In the genomic region with DNA sequence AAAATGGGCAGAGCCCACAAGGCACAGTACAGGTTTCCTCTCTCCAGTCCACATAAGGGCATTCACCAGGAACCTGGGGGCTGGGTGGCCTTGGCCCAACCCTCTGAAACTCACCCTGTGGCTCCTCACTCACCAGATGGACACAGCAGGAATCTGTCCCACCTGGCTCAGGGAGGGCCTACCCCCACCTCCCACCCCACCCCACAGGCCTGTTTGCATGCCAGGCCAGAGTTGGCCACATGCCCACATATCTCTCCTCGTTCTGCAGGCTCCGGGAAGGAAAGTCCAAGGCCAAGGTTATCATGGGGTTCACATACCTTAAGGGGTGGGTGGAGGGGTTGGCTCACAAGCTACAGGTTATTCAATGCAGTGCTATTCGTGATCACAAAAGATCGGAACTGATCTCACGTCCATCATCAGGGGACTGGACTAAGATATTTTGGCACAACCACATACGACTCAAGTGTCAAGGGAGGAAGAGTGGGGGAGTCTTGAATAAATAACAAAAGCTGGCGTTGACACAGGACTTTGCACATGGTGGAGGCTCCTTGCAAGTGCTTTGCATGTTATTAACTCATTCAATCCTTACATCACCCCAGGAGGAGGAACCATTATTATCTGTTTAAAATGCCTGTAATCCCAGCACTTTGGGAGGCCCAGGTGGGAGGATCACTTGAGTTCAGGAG, we compare ENCODE assay signal across 17 cellular contexts. TPM values are rescaled to one million over a fixed set of nuclear protein-coding genes. Genes with fewer than 3 reads are reported as not detected.
DNase-seq lines count a peak whose midpoint lies in the region; ATAC-seq, FAIRE-seq and TF ChIP-seq lines count a peak whose summit lies in the region.
"Had no signal": no experiment of that assay in that cellular context is flagged by ENCODE, and none has a peak within 500 bp of the region (broad histone marks: within the 10 kb centered on the region; RNA-seq: fewer than 3 reads in every experiment).

No MANE protein-coding gene starts in this region.

- DNase-seq in HTR-8/SVneo (ENCODE audit: insufficient read length, low spot score), result peak; percentile 62
- no peak for DNase-seq in Panc1 (ENCODE audit: low read depth, low spot score)
- DNase-seq in GM03348 (ENCODE audit: low spot score), result no peak
- no peak for DNase-seq in activated CD4-positive, alpha-beta memory T cell treated with anti-CD3 and anti-CD28 coated beads, Interleukin-2, amount 10 ng/mL, durations not matched to agents 7 days and 5 days
- no peak for DNase-seq in HPDE6-E6E7 (ENCODE audit: extremely low spot score)
- DNase-seq: activated B cell treated with CpG ODN at 0.5 μM for 24 hours; activated naive CD8-positive, alpha-beta T cell treated with anti-CD3 and anti-CD28 coated beads, Interleukin-2, amount 50 U/mL, for 24 hours; NCI-H1417; NCI-H526; stimulated activated naive CD8-positive, alpha-beta T cell treated with anti-CD3 and anti-CD28 coated beads, Interleukin-15, amount 100 ng/mL, for 72 hours had no signal

- intact Hi-C loops in Panc1 (cut with micrococcal nuclease; ENCODE audit: unreplicated experiment), result loop anchor here (10.0 kb wide), 1 partner anchor 46 kb away; no protein-coding TSS in a partner anchor

- no peaks in the 10 kb centered on the region for H3K79me2 ChIP-seq in parathyroid adenoma

- H3K9me3 ChIP-seq in Panc1 (ENCODE audit: control insufficient read depth, insufficient read depth, low read depth, low read length) (no peaks in the 10 kb centered on the region), parathyroid adenoma (ENCODE audit: control insufficient read depth, low read length) (no peaks in the 10 kb centered on the region)

- no peaks in the 10 kb centered on the region for H3K4me1 Mint-ChIP-seq in activated CD4-positive, alpha-beta memory T cell treated with anti-CD3 and anti-CD28 coated beads, Interleukin-2, amount 10 ng/mL, durations not matched to agents 7 days and 5 days
- H3K4me1 Mint-ChIP-seq: activated B cell treated with CpG ODN at 0.5 μM for 24 hours; activated naive CD8-positive, alpha-beta T cell treated with anti-CD3 and anti-CD28 coated beads, Interleukin-2, amount 50 U/mL, for 24 hours; stimulated activated naive CD8-positive, alpha-beta T cell treated with anti-CD3 and anti-CD28 coated beads, Interleukin-15, amount 100 ng/mL, for 72 hours had no signal

- H3K27me3 Mint-ChIP-seq in activated CD4-positive, alpha-beta memory T cell treated with anti-CD3 and anti-CD28 coated beads, Interleukin-2, amount 10 ng/mL, durations not matched to agents 7 days and 5 days, result peaks cover 2% of the 10 kb centered on the region
- H3K27me3 Mint-ChIP-seq: stimulated activated naive CD8-positive, alpha-beta T cell treated with anti-CD3 and anti-CD28 coated beads, Interleukin-15, amount 100 ng/mL, for 72 hours had no signal

- H3K4me3 Mint-ChIP-seq in activated CD4-positive, alpha-beta memory T cell treated with anti-CD3 and anti-CD28 coated beads, Interleukin-2, amount 10 ng/mL, durations not matched to agents 7 days and 5 days, result no peak overlapping the region
- H3K4me3 Mint-ChIP-seq: activated B cell treated with CpG ODN at 0.5 μM for 24 hours; activated naive CD8-positive, alpha-beta T cell treated with anti-CD3 and anti-CD28 coated beads, Interleukin-2, amount 50 U/mL, for 24 hours; natural killer cell treated with Interleukin-12 subunit alpha and Interleukin-12 subunit beta and Interleukin-15 and Interleukin-18, amount 100 ng/mL, for 72 hours; stimulated activated naive CD8-positive, alpha-beta T cell treated with anti-CD3 and anti-CD28 coated beads, Interleukin-15, amount 100 ng/mL, for 72 hours had no signal

- CTCF ChIA-PET in Panc1 (lab: Charles Lee), result no interaction called here
- CTCF ChIA-PET in activated CD4-positive, alpha-beta memory T cell treated with anti-CD3 and anti-CD28 coated beads, Interleukin-2, amount 10 ng/mL, durations not matched to agents 7 days and 5 days (lab: Charles Lee), result no interaction called here

- in situ Hi-C loops in Panc1 (cut with HindIII; ENCODE audit: low pct_unique_long_range_greater_than_20kb, low sequenced_read_pairs), result no loop called here

- TSS peak; percentile 1 for BruUV-seq in Panc1 (replicated peaks; lab: Mats Ljungman, UMichigan)

- FAIRE-seq in HTR-8/SVneo (lab: Jason Lieb, UNC), result peak; percentile 86

- H2AFZ ChIP-seq in parathyroid adenoma, result no peak overlapping the region

- peak overlapping the region; percentile 99 for H3K27ac ChIP-seq in Panc1 (ENCODE audit: low read length)
- H3K27ac ChIP-seq in parathyroid adenoma, result no peak overlapping the region
- H3K27ac ChIP-seq: C4-2B, SK-N-MC had no signal

- H3K4me2 ChIP-seq in parathyroid adenoma (ENCODE audit: low read length), result peak overlapping the region; percentile 23

- H3K36me3 Mint-ChIP-seq in activated CD4-positive, alpha-beta memory T cell treated with anti-CD3 and anti-CD28 coated beads, Interleukin-2, amount 10 ng/mL, durations not matched to agents 7 days and 5 days (ENCODE audit: low read depth), result no peaks in the 10 kb centered on the region
- H3K36me3 Mint-ChIP-seq: natural killer cell treated with Interleukin-12 subunit alpha and Interleukin-12 subunit beta and Interleukin-15 and Interleukin-18, amount 100 ng/mL, for 72 hours had no signal

- POLR2A ChIA-PET in Panc1 (lab: Charles Lee), result interaction anchor here (0.6 to 1.0 kb wide), 3 partner anchors 11 to 63 kb away, joined by 3 to 10 read pairs (median 3); no protein-coding TSS in a partner anchor
- POLR2A ChIA-PET in activated CD4-positive, alpha-beta memory T cell treated with anti-CD3 and anti-CD28 coated beads, Interleukin-2, amount 10 ng/mL, durations not matched to agents 7 days and 5 days (lab: Charles Lee), result no interaction called here

- H3K36me3 ChIP-seq in Panc1 (ENCODE audit: control insufficient read depth, insufficient read depth, low read length) (no peaks in the 10 kb centered on the region), parathyroid adenoma (ENCODE audit: control insufficient read depth, insufficient read depth, low read length) (no peaks in the 10 kb centered on the region)

- ATAC-seq in Panc1 (peak; percentile 78), esophagus mucosa (peak; percentile 36), HG03280 (IDR thresholded peaks at IDR 0.05; ENCODE audit: unreplicated experiment) (no peak)
- ATAC-seq: activated naive CD8-positive, alpha-beta T cell treated with anti-CD3 and anti-CD28 coated beads, Interleukin-2, amount 50 U/mL, for 24 hours; natural killer cell treated with Interleukin-12 subunit alpha and Interleukin-12 subunit beta and Interleukin-15 and Interleukin-18, amount 100 ng/mL, for 72 hours; stimulated activated naive CD8-positive, alpha-beta T cell treated with anti-CD3 and anti-CD28 coated beads, Interleukin-15, amount 100 ng/mL, for 72 hours had no signal

- H3K4me3 ChIP-seq in Panc1 (ENCODE audit: low read depth in 2 of 2, low read length in 2 of 2) (no peak overlapping the region), parathyroid adenoma (ENCODE audit: low read depth, low read length) (no peak overlapping the region)
- H3K4me3 ChIP-seq: SK-N-MC had no signal

- H3K4me1 ChIP-seq in Panc1 (ENCODE audit: control insufficient read depth, insufficient read depth, low read length) (peaks cover 81% of the 10 kb centered on the region), parathyroid adenoma (no peaks in the 10 kb centered on the region)

- H3K9me3 Mint-ChIP-seq in activated CD4-positive, alpha-beta memory T cell treated with anti-CD3 and anti-CD28 coated beads, Interleukin-2, amount 10 ng/mL, durations not matched to agents 7 days and 5 days, result no peaks in the 10 kb centered on the region
- H3K9me3 Mint-ChIP-seq: activated B cell treated with CpG ODN at 0.5 μM for 24 hours; activated naive CD8-positive, alpha-beta T cell treated with anti-CD3 and anti-CD28 coated beads, Interleukin-2, amount 50 U/mL, for 24 hours; natural killer cell treated with Interleukin-12 subunit alpha and Interleukin-12 subunit beta and Interleukin-15 and Interleukin-18, amount 100 ng/mL, for 72 hours; stimulated activated naive CD8-positive, alpha-beta T cell treated with anti-CD3 and anti-CD28 coated beads, Interleukin-15, amount 100 ng/mL, for 72 hours had no signal

- no peak overlapping the region for H3K9ac ChIP-seq in parathyroid adenoma

- no peak overlapping the region for H3K27ac Mint-ChIP-seq in activated CD4-positive, alpha-beta memory T cell treated with anti-CD3 and anti-CD28 coated beads, Interleukin-2, amount 10 ng/mL, durations not matched to agents 7 days and 5 days
- H3K27ac Mint-ChIP-seq: activated B cell treated with CpG ODN at 0.5 μM for 24 hours; activated naive CD8-positive, alpha-beta T cell treated with anti-CD3 and anti-CD28 coated beads, Interleukin-2, amount 50 U/mL, for 24 hours; natural killer cell treated with Interleukin-12 subunit alpha and Interleukin-12 subunit beta and Interleukin-15 and Interleukin-18, amount 100 ng/mL, for 72 hours; stimulated activated naive CD8-positive, alpha-beta T cell treated with anti-CD3 and anti-CD28 coated beads, Interleukin-15, amount 100 ng/mL, for 72 hours had no signal

- TF ChIP-seq CTCF in Panc1 (IDR thresholded peaks at IDR 0.05), result no peak
- no peak for TF ChIP-seq CTCF in parathyroid adenoma (IDR thresholded peaks at IDR 0.05)

- H3K27me3 ChIP-seq in Panc1 (ENCODE audit: control insufficient read depth, insufficient read depth, low read length), result no peaks in the 10 kb centered on the region
- no peaks in the 10 kb centered on the region for H3K27me3 ChIP-seq in parathyroid adenoma (ENCODE audit: control insufficient read depth, insufficient read depth, low read length)

RNA-seq across cellular contexts. Expression of gene RIPOR3, which starts 13.0 kb away (rescaled TPM):
- total RNA-seq in Panc1 (2021; ENCODE audit: unreplicated experiment) (92.5 TPM), esophagus mucosa (1.2 TPM)
- 97.9 TPM for polyA plus RNA-seq in Panc1 (2012; ENCODE audit: insufficient read length)
- not detected for total RNA-seq in activated CD4-positive, alpha-beta memory T cell treated with anti-CD3 and anti-CD28 coated beads, Interleukin-2, amount 10 ng/mL, durations not matched to agents 7 days and 5 days
- total RNA-seq: activated B cell treated with CpG ODN at 0.5 μM for 24 hours; dermis microvascular lymphatic vessel endothelial cell; natural killer cell treated with Interleukin-12 subunit alpha and Interleukin-12 subunit beta and Interleukin-15 and Interleukin-18, amount 100 ng/mL, for 72 hours had no signal

RNA-seq across cellular contexts. Expression of gene PARD6B, which starts 53.0 kb away (rescaled TPM):
- total RNA-seq in Panc1 (2021; ENCODE audit: unreplicated experiment) (132 TPM), esophagus mucosa (6.5 TPM)
- polyA plus RNA-seq in Panc1 (2012; ENCODE audit: insufficient read length), result 11.2 TPM
- total RNA-seq in activated CD4-positive, alpha-beta memory T cell treated with anti-CD3 and anti-CD28 coated beads, Interleukin-2, amount 10 ng/mL, durations not matched to agents 7 days and 5 days, result 1 to 10 TPM; 4.3 to 6.2 TPM

Comparison
In these comparisons a context has a peak if more than half of its experiments do, and no peak if none do; other contexts are left out.
1. RNA of gene RIPOR3, which starts 13.0 kb away (total RNA-seq): 92.5 TPM in Panc1 (single experiment); 1.2 TPM in esophagus mucosa (single experiment) and not detected in activated CD4-positive, alpha-beta memory T cell treated with anti-CD3 and anti-CD28 coated beads, Interleukin-2, amount 10 ng/mL, durations not matched to agents 7 days and 5 days; every median in the first group is over 10 times any median in the second.
2. RNA of gene PARD6B, which starts 53.0 kb away (total RNA-seq): 132 TPM in Panc1 (single experiment); 6.5 TPM in esophagus mucosa (single experiment) and 4.3 to 6.2 TPM in activated CD4-positive, alpha-beta memory T cell treated with anti-CD3 and anti-CD28 coated beads, Interleukin-2, amount 10 ng/mL, durations not matched to agents 7 days and 5 days; every median in the first group is over 10 times any median in the second.